In genomic region chr20:38514947-38515346, GRCh38 we compare ENCODE assay signal across 26 cellular contexts. TPM values are rescaled to one million over a fixed set of nuclear protein-coding genes. Genes with fewer than 3 reads are reported as not detected.
DNase-seq lines count a peak whose midpoint lies in the region; ATAC-seq and TF ChIP-seq lines count a peak whose summit lies in the region.
"Had no signal": no experiment of that assay in that cellular context is flagged by ENCODE, and none has a peak within 500 bp of the region (broad histone marks: within the 10 kb centered on the region; RNA-seq: fewer than 3 reads in every experiment).

No MANE protein-coding gene starts in this region.

- no peak overlapping the region for H3K4me3 ChIP-seq in SK-N-SH (ENCODE audit: low read depth in 2 of 2, low read length in 1 of 2)
- H3K4me3 ChIP-seq: BLaER1, GM12878 had no signal

- WGBS in SK-N-SH (ENCODE audit: low lambda C conversion rate): 92% methylated on average over 3 of the region's 3 CpGs

- ATAC-seq in SK-N-SH treated with all-trans-retinoic acid at 6 μM for 48 hours: no peak
- no peak for ATAC-seq in CD4-positive, alpha-beta T cell (ENCODE audit: poor library complexity)
- ATAC-seq in GM19351 (IDR thresholded peaks at IDR 0.05; ENCODE audit: unreplicated experiment): no peak
- ATAC-seq: GM12878, HCT116, PC-3 had no signal

- POLR2A ChIA-PET in SK-N-SH (lab: Yijun Ruan, JAX): no interaction called here
- POLR2A ChIA-PET in CD4-positive, alpha-beta T cell (lab: Charles Lee): no interaction called here

- no peak overlapping the region for H3K27ac Mint-ChIP-seq in CD4-positive, alpha-beta T cell

- TF ChIP-seq RAD21 in SK-N-SH (IDR thresholded peaks at IDR 0.05; ENCODE audit: low read length): no peak

- H3K9me3 ChIP-seq in SK-N-SH: no peaks in the 10 kb centered on the region
- H3K9me3 ChIP-seq in CD4-positive, alpha-beta T cell (ENCODE audit: control insufficient read depth, low read length): no peaks in the 10 kb centered on the region

- H3K79me2 ChIP-seq in SK-N-SH (ENCODE audit: insufficient read depth): peaks cover 21% of the 10 kb centered on the region

- no peaks in the 10 kb centered on the region for H3K4me1 Mint-ChIP-seq in CD4-positive, alpha-beta T cell (ENCODE audit: low read depth)

- no peak overlapping the region for H3K4me3 Mint-ChIP-seq in CD4-positive, alpha-beta T cell
- H3K4me3 Mint-ChIP-seq: CD4-positive, alpha-beta memory T cell had no signal

- DNase-seq in SK-N-SH: peak; percentile 14
- peak; percentile 23 for DNase-seq in G401 (ENCODE audit: low spot score)
- peak; percentile 2 for DNase-seq in left kidney (ENCODE audit: low read depth, low spot score)
- DNase-seq in hippocampal formation (lab: John Stamatoyannopoulos, UW): no peak
- DNase-seq in CD4-positive, alpha-beta T cell: no peak
- DNase-seq: 8988T; ACHN; CD4-positive, alpha-beta memory T cell; COR-L47; GDM1; Kasumi-1; MV-4-11; NCI-H1105; NCI-H1436 treated with DMSO at 0.1 percent for 48 hours; NCI-H187 treated with DMSO at 0.1 percent for 48 hours; NCI-H2171 treated with DMSO at 0.1 percent for 48 hours; NCI-H748 treated with DMSO at 0.1 percent for 48 hours; NK-92 treated with Interleukin-12 subunit alpha and Interleukin-12 subunit beta, amount 100 ng/mL, for 24 hours; PC-3 had no signal

- CTCF ChIA-PET in SK-N-SH (lab: Yijun Ruan, JAX): interaction anchor here (1.1 kb wide), 2 partner anchors 24 to 38 kb away, joined by 3 to 4 read pairs; no protein-coding TSS in a partner anchor
- CTCF ChIA-PET in CD4-positive, alpha-beta T cell (lab: Charles Lee): no interaction called here

- H3F3A ChIP-seq in SK-N-SH (replicated peaks; ENCODE audit: insufficient read depth): peaks cover 11% of the 10 kb centered on the region

- no peak overlapping the region for H2AFZ ChIP-seq in SK-N-SH (ENCODE audit: low read depth)

- peaks cover 48 to 56% of the 10 kb centered on the region in 2 experiments for H3K36me3 ChIP-seq in SK-N-SH (replicated peaks in 1 of 2; ENCODE audit: control insufficient read depth in 1 of 2, insufficient read depth in 2 of 2, low read length in 1 of 2)

- H3K36me3 Mint-ChIP-seq in CD4-positive, alpha-beta T cell (ENCODE audit: low read depth): peaks cover 86% of the 10 kb centered on the region

- peaks cover 7 to 9% of the 10 kb centered on the region in 2 experiments; a peak in 3 of 4 replicates for H3K4me1 ChIP-seq in SK-N-SH (ENCODE audit: control insufficient read depth in 1 of 2, insufficient read depth in 2 of 2, low read depth in 1 of 2, low read length in 1 of 2)
- H3K4me1 ChIP-seq: BLaER1 had no signal

- no peaks in the 10 kb centered on the region for H3K27me3 ChIP-seq in SK-N-SH (ENCODE audit: insufficient read depth)
- no peaks in the 10 kb centered on the region for H3K27me3 ChIP-seq in CD4-positive, alpha-beta T cell (ENCODE audit: control insufficient read depth, insufficient read depth, low read length)
- H3K27me3 ChIP-seq: BLaER1 had no signal

- H3K9ac ChIP-seq in SK-N-SH: no peak overlapping the region
- H3K9ac ChIP-seq: BLaER1 had no signal

- intact Hi-C loops in CD4-positive, alpha-beta T cell (cut with DNase I, micrococcal nuclease): no loop called here

- in situ Hi-C loops in G401 (cut with HindIII; ENCODE audit: low sequenced_read_pairs): no loop called here

- no peak overlapping the region for H3K4me2 ChIP-seq in SK-N-SH
- H3K4me2 ChIP-seq: BLaER1 had no signal

- H4K20me1 ChIP-seq in SK-N-SH (ENCODE audit: insufficient read depth): peaks cover 11% of the 10 kb centered on the region; the same call in 1 of the 2 replicates

- no peak for TF ChIP-seq EP300 in SK-N-SH (IDR thresholded peaks at IDR 0.05; ENCODE audit: borderline replicate concordance in 1 of 2, low read depth in 1 of 2, low read length in 1 of 2)

- H3K9me3 Mint-ChIP-seq in CD4-positive, alpha-beta T cell: no peaks in the 10 kb centered on the region
- H3K9me3 Mint-ChIP-seq: CD4-positive, alpha-beta memory T cell had no signal

- TF ChIP-seq CTCF in SK-N-SH (IDR thresholded peaks at IDR 0.05): no peak
- no peak for TF ChIP-seq CTCF in VCaP (conservative IDR thresholded peaks at IDR 0.05)
- TF ChIP-seq CTCF in CD4-positive, alpha-beta T cell (IDR thresholded peaks at IDR 0.05): no peak

- no peaks in the 10 kb centered on the region for H3K27me3 Mint-ChIP-seq in CD4-positive, alpha-beta T cell
- H3K27me3 Mint-ChIP-seq: CD4-positive, alpha-beta memory T cell had no signal

- no peaks in the 10 kb centered on the region for H3K9me2 ChIP-seq in SK-N-SH

- H3K27ac ChIP-seq in SK-N-SH (ENCODE audit: low read depth in 2 of 2, low read length in 1 of 2) (peak overlapping the region in 1 of 2 experiments; percentile 43; a peak in 2 of 4 replicates), VCaP (peak overlapping the region; percentile 68)
- no peak overlapping the region for H3K27ac ChIP-seq in CD4-positive, alpha-beta T cell (ENCODE audit: low read depth, low read length)
- H3K27ac ChIP-seq: BLaER1, HL-60 had no signal

TF ChIP-seq in SK-N-SH, 30 proteins besides CTCF, POLR2A, EP300 and RAD21:
- TF ChIP-seq JUND (IDR thresholded peaks at IDR 0.05) (no peak), REST (IDR thresholded peaks at IDR 0.05; ENCODE audit: low read depth, low read length) (no peak), SMC3 (IDR thresholded peaks at IDR 0.05; ENCODE audit: low read depth, low read length) (no peak)
TF ChIP-seq in SK-N-SH: peak in this region for 0.

TF ChIP-seq in SK-N-SH treated with all-trans-retinoic acid at 6 μM for 48 hours, 23 proteins besides CTCF, POLR2A, EP300 and RAD21:
- TF ChIP-seq ZNF565 (CRISPR knock-in tag; conservative IDR thresholded peaks at IDR 0.05; ENCODE audit: low read depth): no peak
- no peak for TF ChIP-seq ISL1 (CRISPR knock-in tag; IDR thresholded peaks at IDR 0.05)
- no peak for TF ChIP-seq RARB (CRISPR knock-in tag; IDR thresholded peaks at IDR 0.05)
- TF ChIP-seq BACH2 (CRISPR knock-in tag; IDR thresholded peaks at IDR 0.05; ENCODE audit: borderline replicate concordance): no peak
- no peak for TF ChIP-seq ARNTL (CRISPR knock-in tag; IDR thresholded peaks at IDR 0.05; ENCODE audit: borderline replicate concordance, low read depth)
- TF ChIP-seq ZC3H10 (CRISPR knock-in tag; IDR thresholded peaks at IDR 0.05): no peak
- TF ChIP-seq TCF4 (CRISPR knock-in tag; IDR thresholded peaks at IDR 0.05; ENCODE audit: borderline replicate concordance): no peak
- TF ChIP-seq CSRNP3 (CRISPR knock-in tag; IDR thresholded peaks at IDR 0.05): no peak
- TF ChIP-seq OSR1 (CRISPR knock-in tag; IDR thresholded peaks at IDR 0.05): no peak
- no peak for TF ChIP-seq ZFP30 (CRISPR knock-in tag; IDR thresholded peaks at IDR 0.05)
- no peak for TF ChIP-seq ESRRG (CRISPR knock-in tag; IDR thresholded peaks at IDR 0.05)
- TF ChIP-seq TSHZ2 (CRISPR knock-in tag; IDR thresholded peaks at IDR 0.05): no peak
- TF ChIP-seq ZNF70 (CRISPR knock-in tag; IDR thresholded peaks at IDR 0.05): no peak

RNA-seq across cellular contexts. Expression of gene RALGAPB, which starts 42.3 kb away (rescaled TPM):
- 10.8 and 14.7 TPM in 2 replicates for polyA plus RNA-seq in SK-N-SH (2012; rRNA removed)
- 10.9 and 11.0 TPM in 2 replicates for polyA plus RNA-seq in SK-N-SH (2012; cell fraction: cytosol; rRNA removed)
- 23.1 and 48.0 TPM in 2 replicates for polyA plus RNA-seq in SK-N-SH (2012; cell fraction: nucleus; rRNA removed)
- total RNA-seq in G401 (2014; rRNA removed; shearing (Covaris generic)): 4.9 and 8.7 TPM in 2 replicates
- total RNA-seq in CD4-positive, alpha-beta T cell: 10 to 100 TPM; 30.4 to 31.9 TPM

Comparison
In these comparisons a context has a peak if more than half of its experiments do, and no peak if none do; other contexts are left out.
1. DNase-seq: peak in SK-N-SH (single experiment), G401 (single experiment) and left kidney (single experiment); none in hippocampal formation (0 of 2) and CD4-positive, alpha-beta T cell (0 of 10).